ENCODE assay signal across 1 cellular context in the genomic region with DNA sequence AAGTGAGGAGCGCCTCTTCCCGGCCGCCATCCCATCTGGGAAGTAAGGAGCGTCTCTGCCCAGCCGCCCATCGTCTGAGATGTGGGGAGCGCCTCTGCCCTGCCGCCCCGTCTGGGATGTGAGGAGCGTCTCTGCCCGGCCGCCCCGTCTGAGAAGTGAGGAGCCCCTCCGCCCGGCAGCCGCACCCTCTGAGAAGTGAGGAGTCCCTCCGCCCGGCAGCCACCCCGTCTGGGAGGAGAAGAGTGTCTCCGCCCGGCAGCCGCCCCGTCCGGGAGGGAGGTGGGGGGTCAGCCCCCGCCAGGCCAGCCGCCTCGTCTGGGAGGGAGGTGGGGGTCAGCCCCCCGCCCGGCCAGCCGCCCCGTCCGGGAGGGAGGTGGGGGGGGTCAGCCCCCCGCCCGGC. TPM values are rescaled to one million over a fixed set of nuclear protein-coding genes. Genes with fewer than 3 reads are reported as not detected.
"Had no signal": no experiment of that assay in that cellular context is flagged by ENCODE, and none has a peak within 500 bp of the region (broad histone marks: within the 10 kb centered on the region; RNA-seq: fewer than 3 reads in every experiment).

No MANE protein-coding gene starts in this region.

RNA-seq across cellular contexts. Expression of a gene that starts 9.7 kb away (rescaled TPM):
- total RNA-seq: GM23248 had no signal
